ENCODE assay signal across 22 cellular contexts in genomic region chr22:16933924-16934282, GRCh38.
"Had no signal": no experiment of that assay in that cellular context is flagged by ENCODE, and none has a peak within 500 bp of the region (broad histone marks: within the 10 kb centered on the region; RNA-seq: fewer than 3 reads in every experiment).

No MANE protein-coding gene starts in this region.

- H3K27ac Mint-ChIP-seq: mesothelial cell of epicardium; naive B cell; naive thymus-derived CD8-positive, alpha-beta T cell had no signal

- DNase-seq: dermis blood vessel endothelial cell; dorsolateral prefrontal cortex; effector CD4-positive, alpha-beta T cell; effector memory CD4-positive, alpha-beta T cell; esophagus squamous epithelium; foreskin fibroblast; head of caudate nucleus; heart right ventricle; hippocampal formation; kidney; kidney glomerular epithelial cell; left colon; left ventricle myocardium superior; lower lobe of right lung; mesenchymal stem cell; mucosa of descending colon; naive B cell; naive thymus-derived CD8-positive, alpha-beta T cell had no signal

- H3K4me1 ChIP-seq: esophagus squamous epithelium, gastroesophageal sphincter, heart right ventricle, lower lobe of right lung had no signal

- H3K36me3 Mint-ChIP-seq: mesothelial cell of epicardium; naive B cell; naive thymus-derived CD8-positive, alpha-beta T cell had no signal

- H3K4me1 Mint-ChIP-seq: mesothelial cell of epicardium; naive B cell; naive thymus-derived CD8-positive, alpha-beta T cell had no signal

- ATAC-seq: gastroesophageal sphincter; heart right ventricle; left colon; left lobe of liver; left ventricle myocardium superior; lower lobe of right lung; mucosa of descending colon; naive thymus-derived CD8-positive, alpha-beta T cell had no signal

- H3K4me3 ChIP-seq: coronary artery, dorsolateral prefrontal cortex, esophagus squamous epithelium, gastroesophageal sphincter, heart right ventricle, lower lobe of right lung, mucosa of descending colon had no signal

- H3K27ac ChIP-seq: coronary artery, dorsolateral prefrontal cortex, esophagus squamous epithelium, gastroesophageal sphincter, heart right ventricle, lower lobe of right lung had no signal

- H3K9me3 Mint-ChIP-seq: naive B cell; naive thymus-derived CD8-positive, alpha-beta T cell had no signal

- H3K9me3 ChIP-seq: esophagus squamous epithelium, gastroesophageal sphincter, heart right ventricle, lower lobe of right lung, mucosa of descending colon had no signal

- H3K4me3 Mint-ChIP-seq: mesothelial cell of epicardium; naive B cell; naive thymus-derived CD8-positive, alpha-beta T cell had no signal

- H3K36me3 ChIP-seq: esophagus squamous epithelium, gastroesophageal sphincter, heart right ventricle, lower lobe of right lung had no signal
